In the genomic region with DNA sequence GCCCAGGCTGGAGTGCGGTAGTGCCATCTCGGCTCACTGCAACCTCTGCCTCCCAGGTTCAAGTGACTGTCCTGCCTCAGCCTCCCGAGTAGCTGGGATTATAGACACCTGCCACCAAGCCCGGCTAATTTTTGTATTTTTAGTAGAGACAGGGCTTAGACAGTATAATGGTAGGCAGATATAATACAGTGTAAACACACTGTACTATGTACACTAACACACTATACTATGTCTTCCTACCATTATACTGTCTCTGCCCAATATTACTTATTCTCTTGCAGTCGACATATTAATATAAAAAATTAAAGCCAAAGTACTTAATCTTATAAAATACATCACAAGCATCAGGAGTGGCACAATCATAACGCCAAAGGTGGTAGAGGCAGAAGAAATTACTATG, we compare ENCODE assay signal across 1 cellular context.
TF ChIP-seq lines count a peak whose summit lies in the region.

No MANE protein-coding gene starts in this region.

TF ChIP-seq in HepG2, 621 proteins besides CTCF, POLR2A, EP300 and RAD21:
- TF ChIP-seq ZNF335 (CRISPR knock-in tag; IDR thresholded peaks at IDR 0.05) = no peak
- TF ChIP-seq, protein P1, sequence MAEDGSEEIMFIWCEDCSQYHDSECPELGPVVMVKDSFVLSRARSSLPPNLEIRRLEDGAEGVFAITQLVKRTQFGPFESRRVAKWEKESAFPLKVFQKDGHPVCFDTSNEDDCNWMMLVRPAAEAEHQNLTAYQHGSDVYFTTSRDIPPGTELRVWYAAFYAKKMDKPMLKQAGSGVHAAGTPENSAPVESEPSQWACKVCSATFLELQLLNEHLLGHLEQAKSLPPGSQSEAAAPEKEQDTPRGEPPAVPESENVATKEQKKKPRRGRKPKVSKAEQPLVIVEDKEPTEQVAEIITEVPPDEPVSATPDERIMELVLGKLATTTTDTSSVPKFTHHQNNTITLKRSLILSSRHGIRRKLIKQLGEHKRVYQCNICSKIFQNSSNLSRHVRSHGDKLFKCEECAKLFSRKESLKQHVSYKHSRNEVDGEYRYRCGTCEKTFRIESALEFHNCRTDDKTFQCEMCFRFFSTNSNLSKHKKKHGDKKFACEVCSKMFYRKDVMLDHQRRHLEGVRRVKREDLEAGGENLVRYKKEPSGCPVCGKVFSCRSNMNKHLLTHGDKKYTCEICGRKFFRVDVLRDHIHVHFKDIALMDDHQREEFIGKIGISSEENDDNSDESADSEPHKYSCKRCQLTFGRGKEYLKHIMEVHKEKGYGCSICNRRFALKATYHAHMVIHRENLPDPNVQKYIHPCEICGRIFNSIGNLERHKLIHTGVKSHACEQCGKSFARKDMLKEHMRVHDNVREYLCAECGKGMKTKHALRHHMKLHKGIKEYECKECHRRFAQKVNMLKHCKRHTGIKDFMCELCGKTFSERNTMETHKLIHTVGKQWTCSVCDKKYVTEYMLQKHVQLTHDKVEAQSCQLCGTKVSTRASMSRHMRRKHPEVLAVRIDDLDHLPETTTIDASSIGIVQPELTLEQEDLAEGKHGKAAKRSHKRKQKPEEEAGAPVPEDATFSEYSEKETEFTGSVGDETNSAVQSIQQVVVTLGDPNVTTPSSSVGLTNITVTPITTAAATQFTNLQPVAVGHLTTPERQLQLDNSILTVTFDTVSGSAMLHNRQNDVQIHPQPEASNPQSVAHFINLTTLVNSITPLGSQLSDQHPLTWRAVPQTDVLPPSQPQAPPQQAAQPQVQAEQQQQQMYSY (CRISPR knock-in tag; IDR thresholded peaks at IDR 0.05) = no peak
TF ChIP-seq in HepG2: peak in this region for 0.
